Comparison of ENCODE assay signal across 8 cellular contexts in the genomic region with DNA sequence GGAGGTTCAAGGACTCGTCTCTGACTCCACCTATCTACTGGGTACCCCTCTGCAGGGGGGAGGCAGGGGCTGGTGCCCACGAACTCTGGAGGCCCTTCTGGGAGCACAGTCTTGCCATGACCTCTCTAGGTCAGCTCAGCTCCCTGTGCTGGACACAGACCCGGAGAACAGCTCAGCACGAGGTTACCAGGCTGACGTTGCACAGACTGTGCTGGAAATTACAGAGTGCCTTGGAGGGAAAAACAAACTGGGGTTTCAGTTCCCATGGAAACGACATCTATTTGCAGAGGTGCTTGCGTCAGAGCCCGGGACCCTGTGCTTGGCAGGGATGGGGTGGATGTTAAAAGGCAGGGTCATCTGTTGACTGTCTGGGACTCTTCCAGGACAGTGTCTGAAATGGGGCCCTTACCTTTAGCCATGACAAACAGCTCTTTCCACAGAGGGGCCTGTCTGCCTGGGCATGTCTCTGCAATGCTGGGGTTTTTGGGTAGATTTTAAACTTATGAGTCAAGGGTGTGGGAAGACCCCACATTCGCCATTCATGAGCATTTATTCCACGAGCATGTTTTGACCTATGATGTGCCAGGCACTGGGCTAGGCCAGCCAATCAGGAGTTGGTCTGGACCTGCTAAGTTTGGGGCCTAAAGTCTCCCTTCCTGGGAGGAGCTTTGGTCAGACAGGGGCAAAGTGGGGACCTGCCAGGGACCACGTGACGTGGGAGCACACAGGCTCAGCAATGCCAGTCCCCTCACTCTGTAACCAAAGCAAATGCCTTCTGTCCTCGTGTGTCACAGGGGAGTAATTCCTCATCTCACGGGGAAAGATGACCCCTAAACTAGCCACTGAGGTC. TPM values are rescaled to one million over a fixed set of nuclear protein-coding genes. Genes with fewer than 3 reads are reported as not detected.
A peak's percentile ranks its signal among the peaks of the same experiment; 100 is the strongest.
DNase-seq lines count a peak whose midpoint lies in the region; ATAC-seq and TF ChIP-seq lines count a peak whose summit lies in the region.

No MANE protein-coding gene starts in this region.

- ATAC-seq in HG02884 (IDR thresholded peaks at IDR 0.05; ENCODE audit: unreplicated experiment) = peak; percentile 46
- ATAC-seq in activated B cell treated with CpG ODN at 0.5 μM for 24 hours (ENCODE audit: low read depth) = peak; percentile 63
- ATAC-seq in naive thymus-derived CD8-positive, alpha-beta T cell = no peak

- CTCF ChIA-PET in activated B cell treated with CpG ODN at 0.5 μM for 24 hours (lab: Charles Lee) = interaction anchor here (1.0 to 2.4 kb wide), 5 partner anchors 9 to 73 kb away, joined by 3 to 17 read pairs (median 3); no protein-coding TSS in a partner anchor

- H3K4me3 Mint-ChIP-seq in activated B cell treated with CpG ODN at 0.5 μM for 24 hours = peak overlapping the region; percentile 68
- H3K4me3 Mint-ChIP-seq in naive thymus-derived CD8-positive, alpha-beta T cell = peak overlapping the region; percentile 49 to 91 (median 77)

- H3K4me1 Mint-ChIP-seq in activated B cell treated with CpG ODN at 0.5 μM for 24 hours = peaks cover 77% of the 10 kb centered on the region
- H3K4me1 Mint-ChIP-seq in naive thymus-derived CD8-positive, alpha-beta T cell = peaks cover 51 to 93% (median 87%) of the 10 kb centered on the region in 4 donors

- TF ChIP-seq CTCF in GM12864 (IDR thresholded peaks at IDR 0.05; ENCODE audit: low read depth, low read length, missing control alignments) = no peak
- no peak for TF ChIP-seq CTCF in activated B cell treated with CpG ODN at 0.5 μM for 24 hours (IDR thresholded peaks at IDR 0.05)

- no peaks in the 10 kb centered on the region for H3K9me3 Mint-ChIP-seq in activated B cell treated with CpG ODN at 0.5 μM for 24 hours
- H3K9me3 Mint-ChIP-seq in naive thymus-derived CD8-positive, alpha-beta T cell = no peaks in the 10 kb centered on the region

- intact Hi-C loops in activated B cell treated with CpG ODN at 0.5 μM for 24 hours (cut with micrococcal nuclease) = loop anchor here (1.0 kb wide), 1 partner anchor 18 kb away; no protein-coding TSS in a partner anchor

- H3K4me3 ChIP-seq in GM12864 (ENCODE audit: low read depth, low read length) = no peak overlapping the region

- POLR2A ChIA-PET in activated B cell treated with CpG ODN at 0.5 μM for 24 hours (lab: Charles Lee) = interaction anchor here (0.8 to 40.7 kb wide), 6 partner anchors 6 to 1145 kb away, joined by 3 to 1885 read pairs (median 727); a partner anchor contains a TSS
- POLR2A ChIA-PET in naive thymus-derived CD8-positive, alpha-beta T cell (lab: Charles Lee) = interaction anchor here (0.5 to 37.3 kb wide), 12 partner anchors 10 to 1475 kb away, joined by 3 to 2269 read pairs (median 3); a partner anchor contains a TSS

- H3K27ac Mint-ChIP-seq in activated B cell treated with CpG ODN at 0.5 μM for 24 hours = peak overlapping the region; percentile 93
- H3K27ac Mint-ChIP-seq in naive thymus-derived CD8-positive, alpha-beta T cell = peak overlapping the region; percentile 90 to 99 (median 96)

- no peaks in the 10 kb centered on the region for H3K27me3 Mint-ChIP-seq in activated B cell treated with CpG ODN at 0.5 μM for 24 hours
- peaks cover 0 to 2% (median 0%) of the 10 kb centered on the region in 5 donors for H3K27me3 Mint-ChIP-seq in naive thymus-derived CD8-positive, alpha-beta T cell

- DNase-seq in GM12864 (ENCODE audit: low read depth) (peak; percentile 55), activated B cell treated with CpG ODN at 0.5 μM for 24 hours (peak; percentile 40), epidermal melanocyte (ENCODE audit: insufficient read length, low spot score) (peak; percentile 74), NCI-H2081 (lab: John Stamatoyannopoulos, UW) (no peak), NCI-H2081 treated with DMSO at 0.1 percent for 48 hours (lab: John Stamatoyannopoulos, UW) (no peak), NCI-H128 (lab: John Stamatoyannopoulos, UW; ENCODE audit: unreplicated experiment) (no peak)
- DNase-seq in naive thymus-derived CD8-positive, alpha-beta T cell = peak in 3 of 10 donors; percentile 12 to 64 (median 47)

- no peaks in the 10 kb centered on the region for H3K36me3 Mint-ChIP-seq in activated B cell treated with CpG ODN at 0.5 μM for 24 hours (ENCODE audit: low read depth)
- no peaks in the 10 kb centered on the region for H3K36me3 Mint-ChIP-seq in naive thymus-derived CD8-positive, alpha-beta T cell

RNA-seq across cellular contexts. Expression of a gene that starts 22.5 kb away (rescaled TPM):
- 572 and 573 TPM in 2 replicates for total RNA-seq in activated B cell treated with CpG ODN at 0.5 μM for 24 hours
- total RNA-seq in naive thymus-derived CD8-positive, alpha-beta T cell = 100 to 1,000 TPM; 571 to 574 TPM
- 1,000 to 10,000 TPM in 2 of 3 donors, 100 to 1,000 TPM in 1; 897 to 2,008 (median 1,531) TPM for polyA plus RNA-seq in naive thymus-derived CD8-positive, alpha-beta T cell

RNA-seq across cellular contexts. Expression of a gene that starts 41.4 kb away (rescaled TPM):
- total RNA-seq in activated B cell treated with CpG ODN at 0.5 μM for 24 hours = 0.18 TPM in 1 of 2 replicates, not detected in the other
- total RNA-seq in naive thymus-derived CD8-positive, alpha-beta T cell = not detected
- not detected for polyA plus RNA-seq in naive thymus-derived CD8-positive, alpha-beta T cell

Comparison
In these comparisons a context has a peak if more than half of its experiments do, and no peak if none do; other contexts are left out.
1. DNase-seq: peak in GM12864 (single experiment), activated B cell treated with CpG ODN at 0.5 μM for 24 hours (single experiment) and epidermal melanocyte (single experiment); none in NCI-H2081 (0 of 2), NCI-H2081 treated with DMSO at 0.1 percent for 48 hours (single experiment) and NCI-H128 (single experiment).
2. ATAC-seq: peak in HG02884 (single experiment) and activated B cell treated with CpG ODN at 0.5 μM for 24 hours (single experiment); none in naive thymus-derived CD8-positive, alpha-beta T cell (0 of 2).